In genomic region chr3:73625124-73625665, GRCh38 we compare ENCODE assay signal across 10 cellular contexts. TPM values are rescaled to one million over a fixed set of nuclear protein-coding genes. Genes with fewer than 3 reads are reported as not detected.
DNase-seq lines count a peak whose midpoint lies in the region; ATAC-seq, FAIRE-seq and TF ChIP-seq lines count a peak whose summit lies in the region.
"Had no signal": no experiment of that assay in that cellular context is flagged by ENCODE, and none has a peak within 500 bp of the region (broad histone marks: within the 10 kb centered on the region; RNA-seq: fewer than 3 reads in every experiment).

No MANE protein-coding gene starts in this region.

- ATAC-seq in lower lobe of right lung (peak; percentile 32 to 53), upper lobe of right lung (peak; percentile 17), GM21737 (IDR thresholded peaks at IDR 0.05; ENCODE audit: unreplicated experiment) (no peak)

- H3K36me3 ChIP-seq in lower lobe of right lung (no peaks in the 10 kb centered on the region), upper lobe of right lung (no peaks in the 10 kb centered on the region)
- H3K36me3 ChIP-seq: BLaER1 treated with 17β-estradiol and CSF1 and Interleukin-3, amounts not matched to agents 10 nM and 100 nM had no signal

- FAIRE-seq in D721Med (lab: Jason Lieb, UNC) = no peak
- FAIRE-seq: endometrium had no signal

- no peaks in the 10 kb centered on the region for H3K27me3 ChIP-seq in dorsolateral prefrontal cortex
- H3K27me3 ChIP-seq in lower lobe of right lung (ENCODE audit: low read depth) = peaks cover 27% of the 10 kb centered on the region
- H3K27me3 ChIP-seq in upper lobe of right lung = no peaks in the 10 kb centered on the region
- H3K27me3 ChIP-seq: BLaER1 treated with 17β-estradiol and CSF1 and Interleukin-3, amounts not matched to agents 10 nM and 100 nM had no signal

- intact Hi-C loops in dorsolateral prefrontal cortex (cut with DNase I) = no loop called here
- intact Hi-C loops in lower lobe of right lung (cut with DNase I) = no loop called here
- intact Hi-C loops in upper lobe of right lung (cut with DNase I) = no loop called here

- peak; percentile 45 for DNase-seq in NCI-H748 (lab: John Stamatoyannopoulos, UW; ENCODE audit: unreplicated experiment)
- DNase-seq in NCI-H748 treated with DMSO at 0.1 percent for 48 hours (lab: John Stamatoyannopoulos, UW) = no peak
- DNase-seq in dorsolateral prefrontal cortex = no peak
- no peak for DNase-seq in lower lobe of right lung
- DNase-seq in upper lobe of right lung = no peak
- DNase-seq in D721Med (ENCODE audit: insufficient read length, low spot score) = no peak
- no peak for DNase-seq in stimulated activated naive CD4-positive, alpha-beta T cell (lab: John Stamatoyannopoulos, UW)

- H3K4me1 ChIP-seq in lower lobe of right lung (no peaks in the 10 kb centered on the region), upper lobe of right lung (no peaks in the 10 kb centered on the region)

- H3K9me3 ChIP-seq in lower lobe of right lung (no peaks in the 10 kb centered on the region), upper lobe of right lung (no peaks in the 10 kb centered on the region)

- H3K4me3 ChIP-seq in dorsolateral prefrontal cortex = peak overlapping the region; percentile 27 to 80 (median 65)
- peak overlapping the region; percentile 58 for H3K4me3 ChIP-seq in lower lobe of right lung
- peak overlapping the region; percentile 55 for H3K4me3 ChIP-seq in upper lobe of right lung
- H3K4me3 ChIP-seq: BLaER1 treated with 17β-estradiol and CSF1 and Interleukin-3, amounts not matched to agents 10 nM and 100 nM had no signal

- TF ChIP-seq CTCF in dorsolateral prefrontal cortex (IDR thresholded peaks at IDR 0.05 in 54 of 56, conservative IDR thresholded peaks at IDR 0.05 in 2 of 56; ENCODE audit: low read depth in 1 of 56, partially characterized antibody in 56 of 56) = no peak
- no peak for TF ChIP-seq CTCF in lower lobe of right lung (IDR thresholded peaks at IDR 0.05)
- TF ChIP-seq CTCF in upper lobe of right lung (IDR thresholded peaks at IDR 0.05) = no peak
- TF ChIP-seq CTCF in D721Med (IDR thresholded peaks at IDR 0.05; ENCODE audit: insufficient read depth, missing control alignments) = no peak

- peak overlapping the region in 42 of 59 donors; percentile 1 to 88 (median 67) for H3K27ac ChIP-seq in dorsolateral prefrontal cortex
- H3K27ac ChIP-seq in lower lobe of right lung = peak overlapping the region; percentile 78
- H3K27ac ChIP-seq in upper lobe of right lung = peak overlapping the region; percentile 72
- H3K27ac ChIP-seq: BLaER1 treated with 17β-estradiol and CSF1 and Interleukin-3, amounts not matched to agents 10 nM and 100 nM had no signal

RNA-seq across cellular contexts. Expression of gene PDZRN3, which starts 0.5 kb away (rescaled TPM):
- total RNA-seq in dorsolateral prefrontal cortex = 10 to 100 TPM; 16.4 to 67.3 (median 42.1) TPM
- total RNA-seq in lower lobe of right lung = 16.0 TPM
- 23.9 TPM for total RNA-seq in upper lobe of right lung
